18 cellular contexts compared by ENCODE assay signal in genomic region chr4:132384709-132385108, GRCh38.
DNase-seq lines count a peak whose midpoint lies in the region; FAIRE-seq and TF ChIP-seq lines count a peak whose summit lies in the region.
"Had no signal": no experiment of that assay in that cellular context is flagged by ENCODE, and none has a peak within 500 bp of the region (broad histone marks: within the 10 kb centered on the region; RNA-seq: fewer than 3 reads in every experiment).

No MANE protein-coding gene starts in this region.

- no peaks in the 10 kb centered on the region for H3K9me2 ChIP-seq in OCI-LY7 (ENCODE audit: insufficient read depth, low read length)

- TF ChIP-seq CTCF in OCI-LY7 (conservative IDR thresholded peaks at IDR 0.05; ENCODE audit: low read length) (no peak), astrocyte (IDR thresholded peaks at IDR 0.05; ENCODE audit: insufficient read depth, low read depth, low read length) (no peak)

- H3K36me3 ChIP-seq in OCI-LY7 (ENCODE audit: insufficient read depth, low read length) (no peaks in the 10 kb centered on the region; the same call in 1 of the 2 replicates), astrocyte (ENCODE audit: insufficient read depth, low read length) (no peaks in the 10 kb centered on the region), MG63 (no peaks in the 10 kb centered on the region)
- H3K36me3 ChIP-seq: BLaER1 treated with 17β-estradiol and CSF1 and Interleukin-3, amounts not matched to agents 10 nM and 100 nM had no signal

- no TSS peak for BruUV-seq in OCI-LY7 (replicated peaks; lab: Mats Ljungman, UMichigan)

- no peaks in the 10 kb centered on the region for H3K27me3 ChIP-seq in astrocyte (ENCODE audit: insufficient read depth, low read length)
- no peaks in the 10 kb centered on the region for H3K27me3 ChIP-seq in MG63
- H3K27me3 ChIP-seq: BLaER1 treated with 17β-estradiol and CSF1 and Interleukin-3, amounts not matched to agents 10 nM and 100 nM had no signal

- no peak overlapping the region for H3K27ac ChIP-seq in OCI-LY7 (ENCODE audit: low read depth, low read length, poor library complexity, severe bottlenecking)
- no peak overlapping the region for H3K27ac ChIP-seq in astrocyte (ENCODE audit: low read depth, low read length)
- H3K27ac ChIP-seq: BLaER1 treated with 17β-estradiol and CSF1 and Interleukin-3, amounts not matched to agents 10 nM and 100 nM had no signal

- peak; percentile 4 for DNase-seq in A172 (ENCODE audit: low spot score)
- no peak for DNase-seq in OCI-LY7 (ENCODE audit: low spot score)
- DNase-seq in astrocyte (ENCODE audit: low read depth): peak; percentile 16
- DNase-seq in iris pigment epithelial cell (ENCODE audit: low read depth): peak; percentile 15
- no peak for DNase-seq in MG63
- no peak for DNase-seq in NCI-H1930 (lab: John Stamatoyannopoulos, UW)
- DNase-seq in hepatic stellate cell (ENCODE audit: low spot score): no peak
- DNase-seq in NCI-H1105 (lab: John Stamatoyannopoulos, UW): no peak
- DNase-seq: 8988T; Calu3; CD8-positive, alpha-beta T cell; DMS79 treated with DMSO at 0.1 percent for 48 hours; GOT3; H9 had no signal

- intact Hi-C loops in OCI-LY7 (cut with micrococcal nuclease; ENCODE audit: unreplicated experiment): no loop called here

- FAIRE-seq in astrocyte (lab: Jason Lieb, UNC): no peak
- FAIRE-seq: GM12878, HTR-8/SVneo had no signal

- H3K4me2 ChIP-seq in OCI-LY7 (ENCODE audit: low read length) (no peak overlapping the region), astrocyte (ENCODE audit: low read length) (no peak overlapping the region)
- H3K4me2 ChIP-seq: BLaER1 treated with 17β-estradiol and CSF1 and Interleukin-3, amounts not matched to agents 10 nM and 100 nM had no signal

- H3K27ac Mint-ChIP-seq in astrocyte (ENCODE audit: unreplicated experiment): no peak overlapping the region
- H3K27ac Mint-ChIP-seq: B cell; CD8-positive, alpha-beta T cell; H9 had no signal

- H3K9me3 ChIP-seq in OCI-LY7 (ENCODE audit: low read length) (no peaks in the 10 kb centered on the region; the same call in 1 of the 2 replicates), astrocyte (ENCODE audit: insufficient read depth, low read depth, low read length) (no peaks in the 10 kb centered on the region), MG63 (no peaks in the 10 kb centered on the region)

- H3K4me3 Mint-ChIP-seq in astrocyte (ENCODE audit: unreplicated experiment): no peak overlapping the region
- H3K4me3 Mint-ChIP-seq: B cell; CD8-positive, alpha-beta T cell; H9 had no signal

- no peaks in the 10 kb centered on the region for H3K79me2 ChIP-seq in OCI-LY7 (ENCODE audit: insufficient read depth, low read depth, low read length)
- no peaks in the 10 kb centered on the region for H3K79me2 ChIP-seq in astrocyte (ENCODE audit: insufficient read depth, low read length)

- H2AFZ ChIP-seq in OCI-LY7 (ENCODE audit: low read length) (peak overlapping the region; percentile 14; the same call in 1 of the 2 replicates), astrocyte (ENCODE audit: low read depth, low read length) (no peak overlapping the region)

- H3K4me1 ChIP-seq in OCI-LY7 (ENCODE audit: insufficient read depth, low read length, poor library complexity, severe bottlenecking): no peaks in the 10 kb centered on the region
- no peaks in the 10 kb centered on the region for H3K4me1 ChIP-seq in astrocyte (ENCODE audit: insufficient read depth, low read length)
- H3K4me1 ChIP-seq: BLaER1 treated with 17β-estradiol and CSF1 and Interleukin-3, amounts not matched to agents 10 nM and 100 nM had no signal

- no peaks in the 10 kb centered on the region for H3K36me3 Mint-ChIP-seq in astrocyte (ENCODE audit: low read depth, unreplicated experiment)
- H3K36me3 Mint-ChIP-seq: CD8-positive, alpha-beta T cell had no signal

- POLR2A ChIA-PET in OCI-LY7 (lab: Charles Lee): interaction anchor here (0.6 to 1.5 kb wide), 5 partner anchors 12 to 47 kb away, joined by 3 to 7 read pairs (median 3); no protein-coding TSS in a partner anchor

- no peaks in the 10 kb centered on the region for H4K20me1 ChIP-seq in OCI-LY7 (ENCODE audit: insufficient read depth, low read length)
- no peaks in the 10 kb centered on the region for H4K20me1 ChIP-seq in astrocyte (ENCODE audit: insufficient read depth, low read length)
- H4K20me1 ChIP-seq: BLaER1 treated with 17β-estradiol and CSF1 and Interleukin-3, amounts not matched to agents 10 nM and 100 nM had no signal

- no peaks in the 10 kb centered on the region for H3K27me3 Mint-ChIP-seq in astrocyte (ENCODE audit: low read depth, unreplicated experiment)
- H3K27me3 Mint-ChIP-seq: B cell had no signal

- H3K4me1 Mint-ChIP-seq in astrocyte (ENCODE audit: low read depth, unreplicated experiment): no peaks in the 10 kb centered on the region
- H3K4me1 Mint-ChIP-seq: B cell, H9 had no signal

- no peak overlapping the region for H3K9ac ChIP-seq in astrocyte (ENCODE audit: low read length)
- H3K9ac ChIP-seq: BLaER1 treated with 17β-estradiol and CSF1 and Interleukin-3, amounts not matched to agents 10 nM and 100 nM had no signal

- H3K4me3 ChIP-seq in OCI-LY7 (ENCODE audit: low read depth, low read length, poor library complexity, severe bottlenecking) (no peak overlapping the region), astrocyte (ENCODE audit: insufficient read depth, low read depth, low read length) (no peak overlapping the region), MG63 (no peak overlapping the region)
- H3K4me3 ChIP-seq: BLaER1 treated with 17β-estradiol and CSF1 and Interleukin-3, amounts not matched to agents 10 nM and 100 nM; GM12878 had no signal

- CTCF ChIA-PET in OCI-LY7 (lab: Charles Lee; ENCODE audit: unreplicated experiment): no interaction called here

- H3K9me3 Mint-ChIP-seq in astrocyte (ENCODE audit: unreplicated experiment): no peaks in the 10 kb centered on the region

Comparison
In these comparisons a context has a peak if more than half of its experiments do, and no peak if none do; other contexts are left out.
1. DNase-seq: peak in A172 (single experiment), astrocyte (single experiment) and iris pigment epithelial cell (single experiment); none in OCI-LY7 (single experiment), MG63 (single experiment), NCI-H1930 (0 of 2), hepatic stellate cell (single experiment) and NCI-H1105 (single experiment).